Comparison of ENCODE assay signal across 8 cellular contexts in genomic region chr10:35640951-35641429, GRCh38. TPM values are rescaled to one million over a fixed set of nuclear protein-coding genes. Genes with fewer than 3 reads are reported as not detected.
DNase-seq lines count a peak whose midpoint lies in the region; ATAC-seq and TF ChIP-seq lines count a peak whose summit lies in the region.

No MANE protein-coding gene starts in this region.

- peak overlapping the region; percentile 97 for H3K27ac ChIP-seq in muscle layer of colon (ENCODE audit: low read depth, low read length)
- peak overlapping the region; percentile 89 to 96 for H3K27ac ChIP-seq in thoracic aorta

- DNase-seq in activated gamma-delta T cell (lab: John Stamatoyannopoulos, UW) (peak; percentile 17), activated gamma-delta T cell treated with Interleukin-2 at 50 U/mL for 16 hours (no peak), NCI-H1694 treated with DMSO at 0.1 percent for 48 hours (lab: John Stamatoyannopoulos, UW) (peak; percentile 65), thoracic aorta (ENCODE audit: low spot score) (no peak)
- DNase-seq in activated CD8-positive, alpha-beta memory T cell treated with anti-CD3 and anti-CD28 coated beads, Interleukin-2, amount 50 U/mL, for 48 hours = peak; percentile 76

- ATAC-seq in HG02642 (IDR thresholded peaks at IDR 0.05; ENCODE audit: poor library complexity, unreplicated experiment) (peak; percentile 29), esophagus mucosa (peak; percentile 82), thoracic aorta (ENCODE audit: insufficient number of reproducible peaks, low FRiP score, low read depth) (no peak)

- H3K27me3 ChIP-seq in muscle layer of colon (ENCODE audit: control insufficient read depth in 1 of 2, insufficient read depth in 2 of 2, low read length in 2 of 2) (no peaks in the 10 kb centered on the region), thoracic aorta (replicated peaks; ENCODE audit: insufficient read depth) (no peaks in the 10 kb centered on the region)

- H3K4me1 ChIP-seq in muscle layer of colon (ENCODE audit: insufficient read depth, low read length) = peaks cover 15% of the 10 kb centered on the region
- H3K4me1 ChIP-seq in thoracic aorta (ENCODE audit: control insufficient read depth in 1 of 2, low read depth in 2 of 2) = peaks cover 8 to 37% of the 10 kb centered on the region in 2 donors

- no peak for TF ChIP-seq CTCF in thoracic aorta (IDR thresholded peaks at IDR 0.05)

- H3K9ac ChIP-seq in muscle layer of colon (ENCODE audit: low read length) = no peak overlapping the region

- H3K36me3 ChIP-seq in muscle layer of colon (ENCODE audit: insufficient read depth, low read length) (no peaks in the 10 kb centered on the region), thoracic aorta (no peaks in the 10 kb centered on the region)

- H3K9me3 ChIP-seq in muscle layer of colon (ENCODE audit: low read length) = no peaks in the 10 kb centered on the region
- H3K9me3 ChIP-seq in thoracic aorta = no peaks in the 10 kb centered on the region

- H3K4me3 ChIP-seq in muscle layer of colon (ENCODE audit: low read depth in 1 of 2, low read length in 2 of 2) = peak overlapping the region; percentile 84 to 94
- peak overlapping the region; percentile 88 for H3K4me3 ChIP-seq in thoracic aorta

RNA-seq across cellular contexts. Expression of gene FZD8, which starts 1.1 kb away (rescaled TPM):
- total RNA-seq in esophagus mucosa = 0.56 TPM
- total RNA-seq in thoracic aorta = 10 to 100 TPM; 12.4 to 21.3 TPM

RNA-seq across cellular contexts. Expression of gene GJD4, which starts 35.8 kb away (rescaled TPM):
- total RNA-seq in esophagus mucosa (not detected), thoracic aorta (not detected)

Comparison
In these comparisons a context has a peak if more than half of its experiments do, and no peak if none do; other contexts are left out.
1. DNase-seq: peak in activated gamma-delta T cell (single experiment), NCI-H1694 treated with DMSO at 0.1 percent for 48 hours (single experiment) and activated CD8-positive, alpha-beta memory T cell treated with anti-CD3 and anti-CD28 coated beads, Interleukin-2, amount 50 U/mL, for 48 hours (single experiment); none in activated gamma-delta T cell treated with Interleukin-2 at 50 U/mL for 16 hours (single experiment) and thoracic aorta (single experiment).